ENCODE assay signal across 1 cellular context in genomic region chr17:76103274-76104139, GRCh38.
A peak's percentile ranks its signal among the peaks of the same experiment; 100 is the strongest.
TF ChIP-seq lines count a peak whose summit lies in the region.

A gene with protein sequence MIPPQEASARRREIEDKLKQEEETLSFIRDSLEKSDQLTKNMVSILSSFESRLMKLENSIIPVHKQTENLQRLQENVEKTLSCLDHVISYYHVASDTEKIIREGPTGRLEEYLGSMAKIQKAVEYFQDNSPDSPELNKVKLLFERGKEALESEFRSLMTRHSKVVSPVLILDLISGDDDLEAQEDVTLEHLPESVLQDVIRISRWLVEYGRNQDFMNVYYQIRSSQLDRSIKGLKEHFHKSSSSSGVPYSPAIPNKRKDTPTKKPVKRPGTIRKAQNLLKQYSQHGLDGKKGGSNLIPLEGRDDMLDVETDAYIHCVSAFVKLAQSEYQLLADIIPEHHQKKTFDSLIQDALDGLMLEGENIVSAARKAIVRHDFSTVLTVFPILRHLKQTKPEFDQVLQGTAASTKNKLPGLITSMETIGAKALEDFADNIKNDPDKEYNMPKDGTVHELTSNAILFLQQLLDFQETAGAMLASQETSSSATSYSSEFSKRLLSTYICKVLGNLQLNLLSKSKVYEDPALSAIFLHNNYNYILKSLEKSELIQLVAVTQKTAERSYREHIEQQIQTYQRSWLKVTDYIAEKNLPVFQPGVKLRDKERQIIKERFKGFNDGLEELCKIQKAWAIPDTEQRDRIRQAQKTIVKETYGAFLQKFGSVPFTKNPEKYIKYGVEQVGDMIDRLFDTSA (minus strand): TSS chr17:76103787. CDS start chr17:76103692, 95 bp downstream.

TF ChIP-seq in HepG2, 621 proteins besides CTCF, POLR2A, EP300 and RAD21 (continued from another document and continues in another):
- TF ChIP-seq, protein P1, sequence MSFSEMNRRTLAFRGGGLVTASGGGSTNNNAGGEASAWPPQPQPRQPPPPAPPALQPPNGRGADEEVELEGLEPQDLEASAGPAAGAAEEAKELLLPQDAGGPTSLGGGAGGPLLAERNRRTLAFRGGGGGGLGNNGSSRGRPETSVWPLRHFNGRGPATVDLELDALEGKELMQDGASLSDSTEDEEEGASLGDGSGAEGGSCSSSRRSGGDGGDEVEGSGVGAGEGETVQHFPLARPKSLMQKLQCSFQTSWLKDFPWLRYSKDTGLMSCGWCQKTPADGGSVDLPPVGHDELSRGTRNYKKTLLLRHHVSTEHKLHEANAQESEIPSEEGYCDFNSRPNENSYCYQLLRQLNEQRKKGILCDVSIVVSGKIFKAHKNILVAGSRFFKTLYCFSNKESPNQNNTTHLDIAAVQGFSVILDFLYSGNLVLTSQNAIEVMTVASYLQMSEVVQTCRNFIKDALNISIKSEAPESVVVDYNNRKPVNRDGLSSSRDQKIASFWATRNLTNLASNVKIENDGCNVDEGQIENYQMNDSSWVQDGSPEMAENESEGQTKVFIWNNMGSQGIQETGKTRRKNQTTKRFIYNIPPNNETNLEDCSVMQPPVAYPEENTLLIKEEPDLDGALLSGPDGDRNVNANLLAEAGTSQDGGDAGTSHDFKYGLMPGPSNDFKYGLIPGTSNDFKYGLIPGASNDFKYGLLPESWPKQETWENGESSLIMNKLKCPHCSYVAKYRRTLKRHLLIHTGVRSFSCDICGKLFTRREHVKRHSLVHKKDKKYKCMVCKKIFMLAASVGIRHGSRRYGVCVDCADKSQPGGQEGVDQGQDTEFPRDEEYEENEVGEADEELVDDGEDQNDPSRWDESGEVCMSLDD (CRISPR knock-in tag; IDR thresholded peaks at IDR 0.05; ENCODE audit: borderline replicate concordance), result 0 out of 2 replicates have a peak, but pooled peaks have one; percentile 20
- peak; percentile 83 for TF ChIP-seq SAP130 (CRISPR knock-in tag; IDR thresholded peaks at IDR 0.05; ENCODE audit: low read depth)
- peak; percentile 80 for TF ChIP-seq MIER3 (CRISPR knock-in tag; IDR thresholded peaks at IDR 0.05; ENCODE audit: borderline replicate concordance)
- TF ChIP-seq RNF2 (conservative IDR thresholded peaks at IDR 0.05; ENCODE audit: low read depth), result 0 out of 2 replicates have a peak, but pooled peaks have one; percentile 61
- no peak for TF ChIP-seq MBD4 (IDR thresholded peaks at IDR 0.05; ENCODE audit: borderline replicate concordance, low read length)
- TF ChIP-seq PCBP1 (IDR thresholded peaks at IDR 0.05; ENCODE audit: borderline replicate concordance, low read depth, low read length), result peak; percentile 85; the same call in 1 of the 2 replicates
- TF ChIP-seq PREB (CRISPR knock-in tag; IDR thresholded peaks at IDR 0.05), result no peak
- 0 out of 2 replicates have a peak, but pooled peaks have one; percentile 13 for TF ChIP-seq ZNF609 (CRISPR knock-in tag; IDR thresholded peaks at IDR 0.05; ENCODE audit: borderline replicate concordance)
- no peak for TF ChIP-seq ZMYM2 (CRISPR knock-in tag; IDR thresholded peaks at IDR 0.05)
- peak; percentile 90; the same call in 1 of the 2 replicates for TF ChIP-seq ZNF337 (CRISPR knock-in tag; IDR thresholded peaks at IDR 0.05; ENCODE audit: borderline replicate concordance, low read depth)
- peak; percentile 26; the same call in 1 of the 2 replicates for TF ChIP-seq ZNF713 (CRISPR knock-in tag; IDR thresholded peaks at IDR 0.05)
- TF ChIP-seq ZNF431 (CRISPR knock-in tag; IDR thresholded peaks at IDR 0.05; ENCODE audit: borderline replicate concordance, low read depth), result no peak
- TF ChIP-seq NR2F6 (IDR thresholded peaks at IDR 0.05), result no peak
- TF ChIP-seq NR2F6 (CRISPR knock-in tag; IDR thresholded peaks at IDR 0.05), result no peak
- TF ChIP-seq AKAP8 (CRISPR knock-in tag; IDR thresholded peaks at IDR 0.05), result peak; percentile 82; the same call in 1 of the 2 replicates
- no peak for TF ChIP-seq SMYD3 (CRISPR knock-in tag; IDR thresholded peaks at IDR 0.05)
- TF ChIP-seq POGK (CRISPR knock-in tag; conservative IDR thresholded peaks at IDR 0.05), result peak; percentile 54; the same call in 1 of the 2 replicates
- TF ChIP-seq ZBTB37 (CRISPR knock-in tag; IDR thresholded peaks at IDR 0.05), result no peak
- TF ChIP-seq, protein P2, sequence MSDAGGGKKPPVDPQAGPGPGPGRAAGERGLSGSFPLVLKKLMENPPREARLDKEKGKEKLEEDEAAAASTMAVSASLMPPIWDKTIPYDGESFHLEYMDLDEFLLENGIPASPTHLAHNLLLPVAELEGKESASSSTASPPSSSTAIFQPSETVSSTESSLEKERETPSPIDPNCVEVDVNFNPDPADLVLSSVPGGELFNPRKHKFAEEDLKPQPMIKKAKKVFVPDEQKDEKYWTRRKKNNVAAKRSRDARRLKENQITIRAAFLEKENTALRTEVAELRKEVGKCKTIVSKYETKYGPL (CRISPR knock-in tag; IDR thresholded peaks at IDR 0.05), result no peak
- TF ChIP-seq SRF (IDR thresholded peaks at IDR 0.05; ENCODE audit: low read depth, low read length), result no peak
- TF ChIP-seq DPF2 (CRISPR knock-in tag; IDR thresholded peaks at IDR 0.05; ENCODE audit: borderline replicate concordance, low read depth), result no peak
- TF ChIP-seq, protein P3, sequence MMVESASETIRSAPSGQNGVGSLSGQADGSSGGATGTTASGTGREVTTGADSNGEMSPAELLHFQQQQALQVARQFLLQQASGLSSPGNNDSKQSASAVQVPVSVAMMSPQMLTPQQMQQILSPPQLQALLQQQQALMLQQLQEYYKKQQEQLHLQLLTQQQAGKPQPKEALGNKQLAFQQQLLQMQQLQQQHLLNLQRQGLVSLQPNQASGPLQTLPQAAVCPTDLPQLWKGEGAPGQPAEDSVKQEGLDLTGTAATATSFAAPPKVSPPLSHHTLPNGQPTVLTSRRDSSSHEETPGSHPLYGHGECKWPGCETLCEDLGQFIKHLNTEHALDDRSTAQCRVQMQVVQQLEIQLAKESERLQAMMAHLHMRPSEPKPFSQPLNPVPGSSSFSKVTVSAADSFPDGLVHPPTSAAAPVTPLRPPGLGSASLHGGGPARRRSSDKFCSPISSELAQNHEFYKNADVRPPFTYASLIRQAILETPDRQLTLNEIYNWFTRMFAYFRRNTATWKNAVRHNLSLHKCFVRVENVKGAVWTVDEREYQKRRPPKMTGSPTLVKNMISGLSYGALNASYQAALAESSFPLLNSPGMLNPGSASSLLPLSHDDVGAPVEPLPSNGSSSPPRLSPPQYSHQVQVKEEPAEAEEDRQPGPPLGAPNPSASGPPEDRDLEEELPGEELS (CRISPR knock-in tag; IDR thresholded peaks at IDR 0.05), result no peak
- TF ChIP-seq SOX5 (CRISPR knock-in tag; IDR thresholded peaks at IDR 0.05; ENCODE audit: borderline replicate concordance), result peak; percentile 30; the same call in 1 of the 2 replicates
- no peak for TF ChIP-seq ZNF264 (CRISPR knock-in tag; IDR thresholded peaks at IDR 0.05)
- TF ChIP-seq ZNF644 (CRISPR knock-in tag; IDR thresholded peaks at IDR 0.05; ENCODE audit: low read depth), result no peak
- TF ChIP-seq HMGXB3 (CRISPR knock-in tag; IDR thresholded peaks at IDR 0.05; ENCODE audit: borderline replicate concordance), result peak; percentile 22; the same call in 1 of the 2 replicates
- peak; percentile 85 for TF ChIP-seq ZNF274 (CRISPR knock-in tag; IDR thresholded peaks at IDR 0.05)
- TF ChIP-seq ARNT2 (CRISPR knock-in tag; IDR thresholded peaks at IDR 0.05; ENCODE audit: low read depth), result peak; percentile 80
- no peak for TF ChIP-seq SNAPC2 (CRISPR knock-in tag; IDR thresholded peaks at IDR 0.05)
- TF ChIP-seq GTF3A (CRISPR knock-in tag; conservative IDR thresholded peaks at IDR 0.05), result no peak
- TF ChIP-seq ATM (IDR thresholded peaks at IDR 0.05; ENCODE audit: borderline replicate concordance), result no peak
- TF ChIP-seq MEF2D (CRISPR knock-in tag; IDR thresholded peaks at IDR 0.05), result peak; percentile 75; the same call in 1 of the 2 replicates
- peak; percentile 70 for TF ChIP-seq HNRNPLL (IDR thresholded peaks at IDR 0.05; ENCODE audit: low read depth, low read length, poor library complexity, severe bottlenecking)
- no peak; the same call in 1 of the 2 replicates for TF ChIP-seq HOXA5 (CRISPR knock-in tag; IDR thresholded peaks at IDR 0.05)
- no peak for TF ChIP-seq KLF12 (CRISPR knock-in tag; IDR thresholded peaks at IDR 0.05; ENCODE audit: borderline replicate concordance)
- no peak for TF ChIP-seq ZNF550 (CRISPR knock-in tag; IDR thresholded peaks at IDR 0.05; ENCODE audit: borderline replicate concordance)
- TF ChIP-seq ELF4 (CRISPR knock-in tag; IDR thresholded peaks at IDR 0.05; ENCODE audit: borderline replicate concordance), result no peak
- no peak for TF ChIP-seq ZBTB38 (CRISPR knock-in tag; IDR thresholded peaks at IDR 0.05)
